In genomic region chr13:43085545-43085944, GRCh38 we compare ENCODE assay signal across 8 cellular contexts.
A peak's percentile ranks its signal among the peaks of the same experiment; 100 is the strongest.
DNase-seq lines count a peak whose midpoint lies in the region; ATAC-seq and TF ChIP-seq lines count a peak whose summit lies in the region.

No MANE protein-coding gene starts in this region.

- no peak overlapping the region for H3K27ac Mint-ChIP-seq in neural crest cell (ENCODE audit: unreplicated experiment)

- peak; percentile 78 for TF ChIP-seq CTCF in neural crest cell (conservative IDR thresholded peaks at IDR 0.05)

- DNase-seq in G401 (ENCODE audit: low spot score) (peak; percentile 32), NCI-H1694 (lab: John Stamatoyannopoulos, UW) (peak; percentile 80), cerebellum (ENCODE audit: low spot score) (peak; percentile 8), neural crest cell (ENCODE audit: low read depth, low spot score) (no peak), mesenteric fat pad (ENCODE audit: low spot score) (no peak), HK-2 (ENCODE audit: unreplicated experiment) (no peak)
- no peak for DNase-seq in activated CD4-positive, CD25-positive, alpha-beta regulatory T cell treated with anti-CD3 and anti-CD28 coated beads, Interleukin-2, amount 50 U/mL, for 72 hours

- H3K4me1 Mint-ChIP-seq in neural crest cell, result no peaks in the 10 kb centered on the region

- H3K36me3 Mint-ChIP-seq in neural crest cell (ENCODE audit: low read depth), result peaks cover 17% of the 10 kb centered on the region

- peaks cover 4% of the 10 kb centered on the region for H3K9me3 Mint-ChIP-seq in neural crest cell

- no peak for ATAC-seq in GM19351 (IDR thresholded peaks at IDR 0.05; ENCODE audit: unreplicated experiment)

- no peaks in the 10 kb centered on the region for H3K27me3 Mint-ChIP-seq in neural crest cell (ENCODE audit: low read depth)

- in situ Hi-C loops in G401 (cut with HindIII; ENCODE audit: low sequenced_read_pairs), result no loop called here

- H3K4me3 Mint-ChIP-seq in neural crest cell, result no peak overlapping the region

Comparison
In these comparisons a context has a peak if more than half of its experiments do, and no peak if none do; other contexts are left out.
1. DNase-seq: peak in G401 (single experiment), NCI-H1694 (single experiment) and cerebellum (single experiment); none in neural crest cell (single experiment), mesenteric fat pad (single experiment), HK-2 (single experiment) and activated CD4-positive, CD25-positive, alpha-beta regulatory T cell treated with anti-CD3 and anti-CD28 coated beads, Interleukin-2, amount 50 U/mL, for 72 hours (single experiment).